In genomic region chr5:3349704-3350565, GRCh38 we compare ENCODE assay signal across 17 cellular contexts.
DNase-seq lines count a peak whose midpoint lies in the region; ATAC-seq and TF ChIP-seq lines count a peak whose summit lies in the region.
"Had no signal": no experiment of that assay in that cellular context is flagged by ENCODE, and none has a peak within 500 bp of the region (broad histone marks: within the 10 kb centered on the region; RNA-seq: fewer than 3 reads in every experiment).

No MANE protein-coding gene starts in this region.

- H3K36me3 Mint-ChIP-seq in activated T-cell treated with anti-CD3 and anti-CD28 coated beads, Interleukin-2, amount 50 U/mL, for 72 hours (ENCODE audit: insufficient read depth in 2 of 2) = peaks cover 0 to 3% of the 10 kb centered on the region in 2 donors

- TF ChIP-seq CTCF in right atrium auricular region (IDR thresholded peaks at IDR 0.05) = no peak
- TF ChIP-seq CTCF in left ventricle myocardium inferior (IDR thresholded peaks at IDR 0.05; ENCODE audit: borderline replicate concordance) = no peak
- TF ChIP-seq CTCF in lower leg skin (IDR thresholded peaks at IDR 0.05) = no peak
- TF ChIP-seq CTCF in vagina (IDR thresholded peaks at IDR 0.05) = no peak
- no peak for TF ChIP-seq CTCF in thyroid gland (IDR thresholded peaks at IDR 0.05)

- no peak overlapping the region for H3K4me3 ChIP-seq in right atrium auricular region
- no peak overlapping the region for H3K4me3 ChIP-seq in left ventricle myocardium inferior
- no peak overlapping the region for H3K4me3 ChIP-seq in lower leg skin (ENCODE audit: low read depth, poor library complexity, severe bottlenecking)
- no peak overlapping the region for H3K4me3 ChIP-seq in vagina
- no peak overlapping the region for H3K4me3 ChIP-seq in thyroid gland (replicated peaks in 1 of 3)
- H3K4me3 ChIP-seq: A549 had no signal

- 90 to 93% methylated on average over 10 of the region's 10 CpGs for WGBS in lower leg skin, 2 donors
- 92 to 93% methylated on average over 10 of the region's 10 CpGs for WGBS in thyroid gland, 2 donors

- DNase-seq in right atrium auricular region (ENCODE audit: low spot score) (peak; percentile 32), left ventricle myocardium inferior (no peak), lower leg skin (ENCODE audit: low spot score in 2 of 2) (peak; percentile 4 to 62), sciatic nerve (ENCODE audit: low spot score) (peak; percentile 22), vagina (ENCODE audit: extremely low spot score in 2 of 2) (peak; percentile 69 to 81), thyroid gland (no peak), T-helper 9 cell (no peak)
- DNase-seq in activated T-cell treated with anti-CD3 and anti-CD28 coated beads, Interleukin-2, amount 50 U/mL, for 72 hours = no peak
- DNase-seq: DMS153, Karpas-422, MM.1S, NCI-H1105, NCI-H187 treated with DMSO at 0.1 percent for 48 hours, NCI-H446, NCI-H774 had no signal

- no peak overlapping the region for H3K27ac Mint-ChIP-seq in activated T-cell treated with anti-CD3 and anti-CD28 coated beads, Interleukin-2, amount 50 U/mL, for 72 hours

- H3K27ac ChIP-seq in right atrium auricular region (no peak overlapping the region), left ventricle myocardium inferior (replicated peaks) (no peak overlapping the region), vagina (no peak overlapping the region), thyroid gland (no peak overlapping the region)
- H3K27ac ChIP-seq: A549, C4-2B had no signal

- no peaks in the 10 kb centered on the region for H3K27me3 Mint-ChIP-seq in activated T-cell treated with anti-CD3 and anti-CD28 coated beads, Interleukin-2, amount 50 U/mL, for 72 hours (ENCODE audit: low read depth)

- peaks cover 3 to 5% of the 10 kb centered on the region in 2 donors for H3K9me3 Mint-ChIP-seq in activated T-cell treated with anti-CD3 and anti-CD28 coated beads, Interleukin-2, amount 50 U/mL, for 72 hours

- no peak for ATAC-seq in sciatic nerve
- ATAC-seq in activated T-cell treated with anti-CD3 and anti-CD28 coated beads, Interleukin-2, amount 50 U/mL, for 72 hours (replicated peaks in 1 of 2) = no peak
- ATAC-seq: A549 had no signal

- TF ChIP-seq POLR2A in lower leg skin (IDR thresholded peaks at IDR 0.05) (no peak), vagina (IDR thresholded peaks at IDR 0.05) (no peak), thyroid gland (IDR thresholded peaks at IDR 0.05) (no peak)

- H3K4me1 ChIP-seq in right atrium auricular region (no peaks in the 10 kb centered on the region), left ventricle myocardium inferior (no peaks in the 10 kb centered on the region), vagina (no peaks in the 10 kb centered on the region), thyroid gland (no peaks in the 10 kb centered on the region)
- H3K4me1 ChIP-seq: A549 had no signal

- no peak overlapping the region for H3K4me3 Mint-ChIP-seq in activated T-cell treated with anti-CD3 and anti-CD28 coated beads, Interleukin-2, amount 50 U/mL, for 72 hours

- no peaks in the 10 kb centered on the region for H3K27me3 ChIP-seq in right atrium auricular region
- H3K27me3 ChIP-seq in left ventricle myocardium inferior (ENCODE audit: low read depth) = peaks cover 39% of the 10 kb centered on the region
- no peaks in the 10 kb centered on the region for H3K27me3 ChIP-seq in vagina
- H3K27me3 ChIP-seq in thyroid gland = no peaks in the 10 kb centered on the region

- no peaks in the 10 kb centered on the region for H3K36me3 ChIP-seq in right atrium auricular region
- H3K36me3 ChIP-seq in left ventricle myocardium inferior = no peaks in the 10 kb centered on the region
- no peaks in the 10 kb centered on the region for H3K36me3 ChIP-seq in vagina
- no peaks in the 10 kb centered on the region for H3K36me3 ChIP-seq in thyroid gland

- no peaks in the 10 kb centered on the region for H3K9me3 ChIP-seq in right atrium auricular region
- no peaks in the 10 kb centered on the region for H3K9me3 ChIP-seq in left ventricle myocardium inferior (replicated peaks)
- no peaks in the 10 kb centered on the region for H3K9me3 ChIP-seq in vagina
- H3K9me3 ChIP-seq in thyroid gland = no peaks in the 10 kb centered on the region
- H3K9me3 ChIP-seq: A549 had no signal

- no peaks in the 10 kb centered on the region for H3K4me1 Mint-ChIP-seq in activated T-cell treated with anti-CD3 and anti-CD28 coated beads, Interleukin-2, amount 50 U/mL, for 72 hours (ENCODE audit: low read depth)

- intact Hi-C loops in left ventricle myocardium inferior (cut with micrococcal nuclease) = no loop called here
- intact Hi-C loops in lower leg skin (cut with DNase I; ENCODE audit: low total_unique reads) = no loop called here
- intact Hi-C loops in sciatic nerve (cut with DNase I) = loop anchor here (1.0 kb wide), 1 partner anchor 45 kb away; no protein-coding TSS in a partner anchor
- intact Hi-C loops in vagina (cut with DNase I) = no loop called here
- intact Hi-C loops in thyroid gland (cut with DNase I) = no loop called here

Comparison
In these comparisons a context has a peak if more than half of its experiments do, and no peak if none do; other contexts are left out.
1. DNase-seq: peak in right atrium auricular region (single experiment), lower leg skin (2 of 2), sciatic nerve (single experiment) and vagina (2 of 2); none in left ventricle myocardium inferior (single experiment), activated T-cell treated with anti-CD3 and anti-CD28 coated beads, Interleukin-2, amount 50 U/mL, for 72 hours (0 of 2), thyroid gland (0 of 2) and T-helper 9 cell (single experiment).